In genomic region chr6:168576388-168576787, GRCh38 we compare ENCODE assay signal across 23 cellular contexts.
"Had no signal": no experiment of that assay in that cellular context is flagged by ENCODE, and none has a peak within 500 bp of the region (broad histone marks: within the 10 kb centered on the region; RNA-seq: fewer than 3 reads in every experiment).

No MANE protein-coding gene starts in this region.

- H3K9me3 ChIP-seq: body of pancreas had no signal

- H3K27me3 ChIP-seq: body of pancreas had no signal

- H3K4me3 ChIP-seq: body of pancreas had no signal

- DNase-seq: activated CD4-positive, alpha-beta memory T cell treated with anti-CD3 and anti-CD28 coated beads, Interleukin-2, amount 10 ng/mL, durations not matched to agents 7 days and 5 days; activated CD4-positive, alpha-beta T cell treated with anti-CD3 and anti-CD28 coated beads for 36 hours; activated CD4-positive, alpha-beta T cell treated with anti-CD3 and anti-CD28 coated beads, Interleukin-2, amount 10 ng/mL, durations not matched to agents 24 days and 14 days; activated CD4-positive, CD25-positive, alpha-beta regulatory T cell; activated CD4-positive, CD25-positive, alpha-beta regulatory T cell treated with anti-CD3 and anti-CD28 coated beads, Interleukin-2, amount 50 U/mL, for 72 hours; activated CD8-positive, alpha-beta memory T cell treated with anti-CD3 and anti-CD28 coated beads, Interleukin-2, amount 50 U/mL, for 48 hours; activated gamma-delta T cell treated with Interleukin-2 at 50 U/mL for 16 hours; activated naive CD4-positive, alpha-beta T cell treated with anti-CD3 and anti-CD28 coated beads, Interleukin-2, amount 50 U/mL, for 16 hours; activated naive CD4-positive, alpha-beta T cell treated with Interleukin-2 at 50 U/mL for 16 hours; activated T-cell treated with anti-CD3 and anti-CD28 coated beads for 4 hours; activated T-cell treated with anti-CD3 and anti-CD28 coated beads, Interleukin-2, amount 50 U/mL, for 24 hours; activated T-cell treated with anti-CD3 and anti-CD28 coated beads, Interleukin-2, amount 50 U/mL, for 72 hours; amniotic stem cell; anterior cingulate cortex; body of pancreas; caudate nucleus; cortex of kidney; dermis blood vessel endothelial cell; effector CD4-positive, alpha-beta T cell; effector memory CD8-positive, alpha-beta T cell; foreskin fibroblast; T-helper 2 cell had no signal

- H3K4me1 ChIP-seq: body of pancreas had no signal

- H3K27ac ChIP-seq: body of pancreas, epithelial cell of prostate had no signal

- ATAC-seq: activated CD4-positive, alpha-beta T cell treated with anti-CD3 and anti-CD28 coated beads for 36 hours; activated T-cell treated with anti-CD3 and anti-CD28 coated beads, Interleukin-2, amount 50 U/mL, for 72 hours; body of pancreas; effector memory CD8-positive, alpha-beta T cell had no signal
